2 cellular contexts compared by ENCODE assay signal in the genomic region with DNA sequence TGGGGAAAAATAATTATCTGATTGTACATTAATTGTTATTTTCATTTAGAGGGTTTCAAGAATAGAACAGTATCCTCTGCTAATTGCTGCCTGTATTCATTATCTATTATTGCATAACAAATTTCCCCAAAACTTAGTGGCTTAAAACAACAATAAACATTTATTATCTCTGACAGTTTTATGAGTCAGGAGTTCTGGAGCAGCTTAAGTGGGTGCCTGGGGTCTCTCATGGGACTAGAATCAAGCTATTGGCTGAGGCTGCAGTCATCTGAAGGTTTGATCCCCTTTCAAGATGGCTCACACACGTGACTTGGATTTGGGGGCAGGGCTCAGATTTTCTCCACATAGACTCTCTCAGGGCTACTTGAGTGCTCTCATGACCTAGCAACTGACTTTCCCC.
TF ChIP-seq lines count a peak whose summit lies in the region.

No MANE protein-coding gene starts in this region.

TF ChIP-seq in IMR-90, 13 proteins besides CTCF, POLR2A, EP300 and RAD21 (continued from another document):
- no peak for TF ChIP-seq RCOR1 (IDR thresholded peaks at IDR 0.05; ENCODE audit: insufficient replicate concordance, low read length)
- TF ChIP-seq ELK1 (IDR thresholded peaks at IDR 0.05; ENCODE audit: borderline replicate concordance, low read depth, low read length), result no peak
- 0 out of 2 replicates have a peak, but pooled peaks have one; percentile 11 for TF ChIP-seq CEBPB (IDR thresholded peaks at IDR 0.05; ENCODE audit: low read depth, low read length)

TF ChIP-seq in SK-N-SH, 30 proteins besides CTCF, POLR2A, EP300 and RAD21 (continued from another document):
- TF ChIP-seq JUND (IDR thresholded peaks at IDR 0.05), result no peak
